In the genomic region with DNA sequence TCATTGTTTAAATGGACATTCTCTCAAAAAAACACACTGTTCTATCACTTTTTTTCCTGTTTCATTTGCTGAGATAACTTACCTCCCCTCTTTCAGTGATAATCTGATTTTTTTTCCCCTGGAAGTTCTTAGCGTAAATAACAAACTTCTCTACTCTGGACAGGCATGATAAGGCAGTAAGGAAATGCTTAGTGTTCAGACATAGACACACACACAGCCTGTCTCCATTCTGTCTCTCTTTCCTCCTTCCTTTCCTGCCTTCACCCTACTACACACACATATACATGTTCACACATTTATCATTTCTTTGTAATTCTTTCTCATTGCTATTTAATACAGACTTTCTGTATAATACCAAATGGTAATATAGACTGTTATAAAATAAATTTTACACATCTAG, we compare ENCODE assay signal across 14 cellular contexts.
A peak's percentile ranks its signal among the peaks of the same experiment; 100 is the strongest.
DNase-seq lines count a peak whose midpoint lies in the region; ATAC-seq and TF ChIP-seq lines count a peak whose summit lies in the region.
"Had no signal": no experiment of that assay in that cellular context is flagged by ENCODE, and none has a peak within 500 bp of the region (broad histone marks: within the 10 kb centered on the region; RNA-seq: fewer than 3 reads in every experiment).

No MANE protein-coding gene starts in this region.

- no peaks in the 10 kb centered on the region for H3K9me3 ChIP-seq in SK-N-MC (ENCODE audit: low read depth, low read length)
- no peaks in the 10 kb centered on the region for H3K9me3 ChIP-seq in vagina

- TF ChIP-seq POLR2A in vagina (IDR thresholded peaks at IDR 0.05), result no peak

- no peak overlapping the region for H3K4me2 ChIP-seq in GM23338

- no peak for DNase-seq in GM23338 (ENCODE audit: low spot score)
- DNase-seq in SK-N-MC (ENCODE audit: low read depth, low spot score), result no peak
- no peak for DNase-seq in endothelial cell (ENCODE audit: low spot score)
- no peak for DNase-seq in mesothelial cell of epicardium (ENCODE audit: low spot score in 2 of 2, unreplicated experiment in 2 of 2)
- no peak for DNase-seq in vagina (ENCODE audit: extremely low spot score in 2 of 2)
- no peak for DNase-seq in superior temporal gyrus (ENCODE audit: extremely low spot score)
- DNase-seq: C1 segment of cervical spinal cord; CD4-positive, alpha-beta T cell; DMS79; GOT3; H9 had no signal

- intact Hi-C loops in vagina (cut with DNase I), result no loop called here

- ATAC-seq in GM23338 (no peak), GM18867 (IDR thresholded peaks at IDR 0.05; ENCODE audit: unreplicated experiment) (no peak)
- ATAC-seq: GM12878 had no signal

- H3K4me3 ChIP-seq in GM23338, result no peak overlapping the region
- no peak overlapping the region for H3K4me3 ChIP-seq in SK-N-MC
- H3K4me3 ChIP-seq in vagina, result no peak overlapping the region
- H3K4me3 ChIP-seq: GM12878 had no signal

- no peak overlapping the region for H3K27ac ChIP-seq in GM23338 (ENCODE audit: low read depth)
- H3K27ac ChIP-seq in SK-N-MC, result peak overlapping the region; percentile 68; the same call in 1 of the 2 replicates
- H3K27ac ChIP-seq in vagina, result no peak overlapping the region

- H2AFZ ChIP-seq in GM23338, result no peak overlapping the region

- peaks cover 15% of the 10 kb centered on the region; the same call in 2 of the 3 replicates for H3K4me1 Mint-ChIP-seq in GM23338
- peaks cover 15% of the 10 kb centered on the region for H3K4me1 Mint-ChIP-seq in endothelial cell (ENCODE audit: unreplicated experiment)
- peaks cover 10% of the 10 kb centered on the region for H3K4me1 Mint-ChIP-seq in mesothelial cell of epicardium
- H3K4me1 Mint-ChIP-seq: B cell had no signal

- H4K20me1 ChIP-seq in GM23338 (replicated peaks; ENCODE audit: insufficient read depth), result no peaks in the 10 kb centered on the region

- H3K36me3 ChIP-seq in GM23338 (ENCODE audit: insufficient read depth) (no peaks in the 10 kb centered on the region), SK-N-MC (ENCODE audit: insufficient read depth, low read length) (no peaks in the 10 kb centered on the region), vagina (no peaks in the 10 kb centered on the region)

- H3K9me3 Mint-ChIP-seq in GM23338, result no peaks in the 10 kb centered on the region
- H3K9me3 Mint-ChIP-seq in endothelial cell (ENCODE audit: unreplicated experiment), result no peaks in the 10 kb centered on the region
- H3K9me3 Mint-ChIP-seq in mesothelial cell of epicardium, result no peaks in the 10 kb centered on the region
- H3K9me3 Mint-ChIP-seq: H9 had no signal

- TF ChIP-seq CTCF in GM23338 (conservative IDR thresholded peaks at IDR 0.05; ENCODE audit: low read depth in 2 of 2), result no peak
- TF ChIP-seq CTCF in endothelial cell (IDR thresholded peaks at IDR 0.05; ENCODE audit: unreplicated experiment), result no peak
- TF ChIP-seq CTCF in mesothelial cell of epicardium (IDR thresholded peaks at IDR 0.05; ENCODE audit: unreplicated experiment), result no peak
- no peak for TF ChIP-seq CTCF in vagina (IDR thresholded peaks at IDR 0.05)

- H3K4me3 Mint-ChIP-seq in GM23338, result no peak overlapping the region
- H3K4me3 Mint-ChIP-seq in endothelial cell (ENCODE audit: unreplicated experiment), result no peak overlapping the region
- H3K4me3 Mint-ChIP-seq in mesothelial cell of epicardium, result no peak overlapping the region
- H3K4me3 Mint-ChIP-seq: B cell; CD4-positive, alpha-beta T cell; H9 had no signal

- H3K27me3 Mint-ChIP-seq in GM23338 (ENCODE audit: insufficient read depth, low read depth, poor library complexity), result no peaks in the 10 kb centered on the region
- H3K27me3 Mint-ChIP-seq in endothelial cell (ENCODE audit: unreplicated experiment), result no peaks in the 10 kb centered on the region
- no peaks in the 10 kb centered on the region for H3K27me3 Mint-ChIP-seq in mesothelial cell of epicardium (ENCODE audit: low read depth)
- H3K27me3 Mint-ChIP-seq: B cell; CD4-positive, alpha-beta T cell had no signal

- no peaks in the 10 kb centered on the region for H3F3A ChIP-seq in GM23338 (replicated peaks; ENCODE audit: low read depth)

- H3K4me1 ChIP-seq in GM23338 (ENCODE audit: insufficient read depth), result peaks cover 5% of the 10 kb centered on the region
- no peaks in the 10 kb centered on the region for H3K4me1 ChIP-seq in vagina

- no peaks in the 10 kb centered on the region for H3K9me2 ChIP-seq in GM23338 (ENCODE audit: insufficient read depth)

- peak overlapping the region; percentile 64; the same call in 1 of the 2 replicates for H3K27ac Mint-ChIP-seq in GM23338
- H3K27ac Mint-ChIP-seq in endothelial cell (ENCODE audit: unreplicated experiment), result peak overlapping the region; percentile 92
- H3K27ac Mint-ChIP-seq in mesothelial cell of epicardium, result peak overlapping the region; percentile 15
- H3K27ac Mint-ChIP-seq: B cell; CD4-positive, alpha-beta T cell had no signal

- no peak overlapping the region for H3K9ac ChIP-seq in SK-N-MC (ENCODE audit: insufficient read length)

- no peaks in the 10 kb centered on the region for H3K27me3 ChIP-seq in GM23338 (ENCODE audit: insufficient read depth)
- no peaks in the 10 kb centered on the region for H3K27me3 ChIP-seq in vagina

- H3K36me3 Mint-ChIP-seq in GM23338 (ENCODE audit: low read depth) (no peaks in the 10 kb centered on the region), endothelial cell (ENCODE audit: low read depth, unreplicated experiment) (no peaks in the 10 kb centered on the region), mesothelial cell of epicardium (no peaks in the 10 kb centered on the region)

- H3K79me2 ChIP-seq in GM23338 (replicated peaks; ENCODE audit: insufficient read depth), result no peaks in the 10 kb centered on the region

TF ChIP-seq in GM23338, 12 proteins besides CTCF, POLR2A, EP300 and RAD21:
- TF ChIP-seq EZH2phosphoT487 (IDR thresholded peaks at IDR 0.05; ENCODE audit: unreplicated experiment), result no peak
- TF ChIP-seq ETS1 (IDR thresholded peaks at IDR 0.05), result no peak

Comparison
In these comparisons a context has a peak if more than half of its experiments do, and no peak if none do; other contexts are left out.
1. H3K27ac Mint-ChIP-seq: peak in every context shown above with its lines; median percentile 92 in endothelial cell; 64 in GM23338; 15 in mesothelial cell of epicardium.